In the genomic region with DNA sequence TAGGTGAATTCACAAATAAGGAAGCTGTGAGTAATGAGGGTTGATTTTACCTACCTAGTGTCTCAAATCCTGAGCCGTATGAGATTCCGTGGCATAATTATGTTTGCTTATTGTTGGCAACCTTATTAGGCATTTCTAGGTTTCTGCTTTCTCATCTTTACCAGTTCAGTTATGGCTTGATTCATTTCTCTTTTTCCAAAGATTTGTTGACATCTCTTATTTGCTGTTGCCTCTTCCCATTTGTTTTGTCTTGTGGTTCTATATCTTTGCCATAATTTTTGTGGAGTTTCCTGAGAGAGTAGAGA, we compare ENCODE assay signal across 1 cellular context.
TF ChIP-seq lines count a peak whose summit lies in the region.

No MANE protein-coding gene starts in this region.

TF ChIP-seq in HepG2, 621 proteins besides CTCF, POLR2A, EP300 and RAD21 (continued from another document):
- TF ChIP-seq, protein P1, sequence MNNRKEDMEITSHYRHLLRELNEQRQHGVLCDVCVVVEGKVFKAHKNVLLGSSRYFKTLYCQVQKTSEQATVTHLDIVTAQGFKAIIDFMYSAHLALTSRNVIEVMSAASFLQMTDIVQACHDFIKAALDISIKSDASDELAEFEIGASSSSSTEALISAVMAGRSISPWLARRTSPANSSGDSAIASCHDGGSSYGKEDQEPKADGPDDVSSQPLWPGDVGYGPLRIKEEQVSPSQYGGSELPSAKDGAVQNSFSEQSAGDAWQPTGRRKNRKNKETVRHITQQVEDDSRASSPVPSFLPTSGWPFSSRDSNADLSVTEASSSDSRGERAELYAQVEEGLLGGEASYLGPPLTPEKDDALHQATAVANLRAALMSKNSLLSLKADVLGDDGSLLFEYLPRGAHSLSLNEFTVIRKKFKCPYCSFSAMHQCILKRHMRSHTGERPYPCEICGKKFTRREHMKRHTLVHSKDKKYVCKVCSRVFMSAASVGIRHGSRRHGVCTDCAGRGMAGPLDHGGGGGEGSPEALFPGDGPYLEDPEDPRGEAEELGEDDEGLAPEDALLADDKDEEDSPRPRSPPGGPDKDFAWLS (CRISPR knock-in tag; IDR thresholded peaks at IDR 0.05; ENCODE audit: borderline replicate concordance) = no peak
- TF ChIP-seq, protein P2, sequence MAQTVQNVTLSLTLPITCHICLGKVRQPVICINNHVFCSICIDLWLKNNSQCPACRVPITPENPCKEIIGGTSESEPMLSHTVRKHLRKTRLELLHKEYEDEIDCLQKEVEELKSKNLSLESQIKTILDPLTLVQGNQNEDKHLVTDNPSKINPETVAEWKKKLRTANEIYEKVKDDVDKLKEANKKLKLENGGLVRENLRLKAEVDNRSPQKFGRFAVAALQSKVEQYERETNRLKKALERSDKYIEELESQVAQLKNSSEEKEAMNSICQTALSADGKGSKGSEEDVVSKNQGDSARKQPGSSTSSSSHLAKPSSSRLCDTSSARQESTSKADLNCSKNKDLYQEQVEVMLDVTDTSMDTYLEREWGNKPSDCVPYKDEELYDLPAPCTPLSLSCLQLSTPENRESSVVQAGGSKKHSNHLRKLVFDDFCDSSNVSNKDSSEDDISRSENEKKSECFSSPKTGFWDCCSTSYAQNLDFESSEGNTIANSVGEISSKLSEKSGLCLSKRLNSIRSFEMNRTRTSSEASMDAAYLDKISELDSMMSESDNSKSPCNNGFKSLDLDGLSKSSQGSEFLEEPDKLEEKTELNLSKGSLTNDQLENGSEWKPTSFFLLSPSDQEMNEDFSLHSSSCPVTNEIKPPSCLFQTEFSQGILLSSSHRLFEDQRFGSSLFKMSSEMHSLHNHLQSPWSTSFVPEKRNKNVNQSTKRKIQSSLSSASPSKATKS (CRISPR knock-in tag; IDR thresholded peaks at IDR 0.05) = no peak
- TF ChIP-seq, protein P3, sequence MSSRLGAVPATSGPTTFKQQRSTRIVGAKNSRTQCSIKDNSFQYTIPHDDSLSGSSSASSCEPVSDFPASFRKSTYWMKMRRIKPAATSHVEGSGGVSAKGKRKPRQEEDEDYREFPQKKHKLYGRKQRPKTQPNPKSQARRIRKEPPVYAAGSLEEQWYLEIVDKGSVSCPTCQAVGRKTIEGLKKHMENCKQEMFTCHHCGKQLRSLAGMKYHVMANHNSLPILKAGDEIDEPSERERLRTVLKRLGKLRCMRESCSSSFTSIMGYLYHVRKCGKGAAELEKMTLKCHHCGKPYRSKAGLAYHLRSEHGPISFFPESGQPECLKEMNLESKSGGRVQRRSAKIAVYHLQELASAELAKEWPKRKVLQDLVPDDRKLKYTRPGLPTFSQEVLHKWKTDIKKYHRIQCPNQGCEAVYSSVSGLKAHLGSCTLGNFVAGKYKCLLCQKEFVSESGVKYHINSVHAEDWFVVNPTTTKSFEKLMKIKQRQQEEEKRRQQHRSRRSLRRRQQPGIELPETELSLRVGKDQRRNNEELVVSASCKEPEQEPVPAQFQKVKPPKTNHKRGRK (CRISPR knock-in tag; IDR thresholded peaks at IDR 0.05) = no peak
- TF ChIP-seq, protein P4, sequence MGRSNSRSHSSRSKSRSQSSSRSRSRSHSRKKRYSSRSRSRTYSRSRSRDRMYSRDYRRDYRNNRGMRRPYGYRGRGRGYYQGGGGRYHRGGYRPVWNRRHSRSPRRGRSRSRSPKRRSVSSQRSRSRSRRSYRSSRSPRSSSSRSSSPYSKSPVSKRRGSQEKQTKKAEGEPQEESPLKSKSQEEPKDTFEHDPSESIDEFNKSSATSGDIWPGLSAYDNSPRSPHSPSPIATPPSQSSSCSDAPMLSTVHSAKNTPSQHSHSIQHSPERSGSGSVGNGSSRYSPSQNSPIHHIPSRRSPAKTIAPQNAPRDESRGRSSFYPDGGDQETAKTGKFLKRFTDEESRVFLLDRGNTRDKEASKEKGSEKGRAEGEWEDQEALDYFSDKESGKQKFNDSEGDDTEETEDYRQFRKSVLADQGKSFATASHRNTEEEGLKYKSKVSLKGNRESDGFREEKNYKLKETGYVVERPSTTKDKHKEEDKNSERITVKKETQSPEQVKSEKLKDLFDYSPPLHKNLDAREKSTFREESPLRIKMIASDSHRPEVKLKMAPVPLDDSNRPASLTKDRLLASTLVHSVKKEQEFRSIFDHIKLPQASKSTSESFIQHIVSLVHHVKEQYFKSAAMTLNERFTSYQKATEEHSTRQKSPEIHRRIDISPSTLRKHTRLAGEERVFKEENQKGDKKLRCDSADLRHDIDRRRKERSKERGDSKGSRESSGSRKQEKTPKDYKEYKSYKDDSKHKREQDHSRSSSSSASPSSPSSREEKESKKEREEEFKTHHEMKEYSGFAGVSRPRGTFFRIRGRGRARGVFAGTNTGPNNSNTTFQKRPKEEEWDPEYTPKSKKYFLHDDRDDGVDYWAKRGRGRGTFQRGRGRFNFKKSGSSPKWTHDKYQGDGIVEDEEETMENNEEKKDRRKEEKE (IDR thresholded peaks at IDR 0.05) = no peak
- TF ChIP-seq PCBP2 (optimal IDR thresholded peaks at IDR 0.05; ENCODE audit: low read depth, low read length, poor library complexity, severe bottlenecking) = no peak
- TF ChIP-seq, protein P5, sequence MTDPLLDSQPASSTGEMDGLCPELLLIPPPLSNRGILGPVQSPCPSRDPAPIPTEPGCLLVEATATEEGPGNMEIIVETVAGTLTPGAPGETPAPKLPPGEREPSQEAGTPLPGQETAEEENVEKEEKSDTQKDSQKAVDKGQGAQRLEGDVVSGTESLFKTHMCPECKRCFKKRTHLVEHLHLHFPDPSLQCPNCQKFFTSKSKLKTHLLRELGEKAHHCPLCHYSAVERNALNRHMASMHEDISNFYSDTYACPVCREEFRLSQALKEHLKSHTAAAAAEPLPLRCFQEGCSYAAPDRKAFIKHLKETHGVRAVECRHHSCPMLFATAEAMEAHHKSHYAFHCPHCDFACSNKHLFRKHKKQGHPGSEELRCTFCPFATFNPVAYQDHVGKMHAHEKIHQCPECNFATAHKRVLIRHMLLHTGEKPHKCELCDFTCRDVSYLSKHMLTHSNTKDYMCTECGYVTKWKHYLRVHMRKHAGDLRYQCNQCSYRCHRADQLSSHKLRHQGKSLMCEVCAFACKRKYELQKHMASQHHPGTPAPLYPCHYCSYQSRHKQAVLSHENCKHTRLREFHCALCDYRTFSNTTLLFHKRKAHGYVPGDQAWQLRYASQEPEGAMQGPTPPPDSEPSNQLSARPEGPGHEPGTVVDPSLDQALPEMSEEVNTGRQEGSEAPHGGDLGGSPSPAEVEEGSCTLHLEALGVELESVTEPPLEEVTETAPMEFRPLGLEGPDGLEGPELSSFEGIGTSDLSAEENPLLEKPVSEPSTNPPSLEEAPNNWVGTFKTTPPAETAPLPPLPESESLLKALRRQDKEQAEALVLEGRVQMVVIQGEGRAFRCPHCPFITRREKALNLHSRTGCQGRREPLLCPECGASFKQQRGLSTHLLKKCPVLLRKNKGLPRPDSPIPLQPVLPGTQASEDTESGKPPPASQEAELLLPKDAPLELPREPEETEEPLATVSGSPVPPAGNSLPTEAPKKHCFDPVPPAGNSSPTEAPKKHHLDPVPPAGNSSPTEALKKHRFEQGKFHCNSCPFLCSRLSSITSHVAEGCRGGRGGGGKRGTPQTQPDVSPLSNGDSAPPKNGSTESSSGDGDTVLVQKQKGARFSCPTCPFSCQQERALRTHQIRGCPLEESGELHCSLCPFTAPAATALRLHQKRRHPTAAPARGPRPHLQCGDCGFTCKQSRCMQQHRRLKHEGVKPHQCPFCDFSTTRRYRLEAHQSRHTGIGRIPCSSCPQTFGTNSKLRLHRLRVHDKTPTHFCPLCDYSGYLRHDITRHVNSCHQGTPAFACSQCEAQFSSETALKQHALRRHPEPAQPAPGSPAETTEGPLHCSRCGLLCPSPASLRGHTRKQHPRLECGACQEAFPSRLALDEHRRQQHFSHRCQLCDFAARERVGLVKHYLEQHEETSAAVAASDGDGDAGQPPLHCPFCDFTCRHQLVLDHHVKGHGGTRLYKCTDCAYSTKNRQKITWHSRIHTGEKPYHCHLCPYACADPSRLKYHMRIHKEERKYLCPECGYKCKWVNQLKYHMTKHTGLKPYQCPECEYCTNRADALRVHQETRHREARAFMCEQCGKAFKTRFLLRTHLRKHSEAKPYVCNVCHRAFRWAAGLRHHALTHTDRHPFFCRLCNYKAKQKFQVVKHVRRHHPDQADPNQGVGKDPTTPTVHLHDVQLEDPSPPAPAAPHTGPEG (CRISPR knock-in tag; IDR thresholded peaks at IDR 0.05) = no peak
- no peak for TF ChIP-seq HMG20B (CRISPR knock-in tag; conservative IDR thresholded peaks at IDR 0.05)
- TF ChIP-seq, protein P6, sequence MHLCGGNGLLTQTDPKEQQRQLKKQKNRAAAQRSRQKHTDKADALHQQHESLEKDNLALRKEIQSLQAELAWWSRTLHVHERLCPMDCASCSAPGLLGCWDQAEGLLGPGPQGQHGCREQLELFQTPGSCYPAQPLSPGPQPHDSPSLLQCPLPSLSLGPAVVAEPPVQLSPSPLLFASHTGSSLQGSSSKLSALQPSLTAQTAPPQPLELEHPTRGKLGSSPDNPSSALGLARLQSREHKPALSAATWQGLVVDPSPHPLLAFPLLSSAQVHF (CRISPR knock-in tag; IDR thresholded peaks at IDR 0.05) = no peak
